Comparison of ENCODE assay signal across 13 cellular contexts in genomic region chr17:16282522-16282921, GRCh38.
DNase-seq lines count a peak whose midpoint lies in the region; ATAC-seq, FAIRE-seq and TF ChIP-seq lines count a peak whose summit lies in the region.
"Had no signal": no experiment of that assay in that cellular context is flagged by ENCODE, and none has a peak within 500 bp of the region (broad histone marks: within the 10 kb centered on the region; RNA-seq: fewer than 3 reads in every experiment).

No MANE protein-coding gene starts in this region.

- H3K9me3 ChIP-seq in HEK293 (ENCODE audit: control insufficient read depth, insufficient read depth, low read depth, low read length), result no peaks in the 10 kb centered on the region
- H3K9me3 ChIP-seq: gastroesophageal sphincter, stomach had no signal

- no peak overlapping the region for H3K4me3 ChIP-seq in HEK293 (ENCODE audit: low read depth, low read length)
- H3K4me3 ChIP-seq in fibroblast of pulmonary artery (replicated peaks; ENCODE audit: low read depth, low read length), result no peak overlapping the region
- H3K4me3 ChIP-seq: gastroesophageal sphincter, stomach had no signal

- H3K4me1 ChIP-seq in HEK293 (ENCODE audit: control insufficient read depth, insufficient read depth, low read length), result peaks cover 14% of the 10 kb centered on the region

- DNase-seq in SW480 (ENCODE audit: low spot score) (peak; percentile 62), fibroblast of pulmonary artery (ENCODE audit: low read depth) (peak; percentile 84), urothelium cell line (ENCODE audit: low spot score) (peak; percentile 35), HuH-7.5 (ENCODE audit: low spot score) (no peak)
- DNase-seq in activated effector memory CD4-positive, alpha-beta T cell treated with anti-CD3 and anti-CD28 coated beads, Interleukin-2, amount 50 U/mL, for 16 hours, result no peak
- DNase-seq: activated T-cell treated with anti-CD3 and anti-CD28 coated beads, Interleukin-2, amount 50 U/mL, for 24 hours; DMS53; nucleus accumbens; stomach had no signal

- ATAC-seq in GM18870 (IDR thresholded peaks at IDR 0.05; ENCODE audit: unreplicated experiment), result no peak
- ATAC-seq: gastroesophageal sphincter, left lobe of liver had no signal

- CTCF ChIA-PET in HEK293 (lab: Yijun Ruan, JAX), result interaction anchor here (2.3 kb wide), 1 partner anchor 23 kb away, joined by 11 read pairs; no protein-coding TSS in a partner anchor

- TF ChIP-seq CTCF in HEK293 (tag by site-specific recombination; IDR thresholded peaks at IDR 0.05) (no peak), fibroblast of pulmonary artery (IDR thresholded peaks at IDR 0.05; ENCODE audit: low read length, missing control alignments) (no peak)

- FAIRE-seq in urothelium cell line (lab: Jason Lieb, UNC), result no peak

- H3K27ac ChIP-seq in HEK293 (ENCODE audit: extremely low read depth, low read depth, low read length), result no peak overlapping the region
- H3K27ac ChIP-seq: gastroesophageal sphincter, stomach had no signal

- POLR2A ChIA-PET in HEK293 (lab: Yijun Ruan, JAX), result no interaction called here

- peaks cover 4 to 7% of the 10 kb centered on the region in 2 experiments; a peak in 2 of 3 replicates for H3K36me3 ChIP-seq in HEK293 (ENCODE audit: control insufficient read depth in 2 of 2, insufficient read depth in 1 of 2, low read length in 2 of 2)

TF ChIP-seq in HEK293, 187 proteins besides CTCF, POLR2A, EP300 and RAD21:
- TF ChIP-seq ZNF239 (tag by site-specific recombination; IDR thresholded peaks at IDR 0.05), result peak; percentile 81; the same call in 1 of the 2 replicates
- no peak for TF ChIP-seq ZNF335 (tag by site-specific recombination; conservative IDR thresholded peaks at IDR 0.05)
- TF ChIP-seq BCL6B (tag by site-specific recombination; IDR thresholded peaks at IDR 0.05), result peak; percentile 74; the same call in 1 of the 2 replicates
- TF ChIP-seq ZNF660 (tag by site-specific recombination; IDR thresholded peaks at IDR 0.05), result no peak
- TF ChIP-seq BCL11A (tag by site-specific recombination; IDR thresholded peaks at IDR 0.05; ENCODE audit: low read depth), result no peak
- TF ChIP-seq, protein P1, sequence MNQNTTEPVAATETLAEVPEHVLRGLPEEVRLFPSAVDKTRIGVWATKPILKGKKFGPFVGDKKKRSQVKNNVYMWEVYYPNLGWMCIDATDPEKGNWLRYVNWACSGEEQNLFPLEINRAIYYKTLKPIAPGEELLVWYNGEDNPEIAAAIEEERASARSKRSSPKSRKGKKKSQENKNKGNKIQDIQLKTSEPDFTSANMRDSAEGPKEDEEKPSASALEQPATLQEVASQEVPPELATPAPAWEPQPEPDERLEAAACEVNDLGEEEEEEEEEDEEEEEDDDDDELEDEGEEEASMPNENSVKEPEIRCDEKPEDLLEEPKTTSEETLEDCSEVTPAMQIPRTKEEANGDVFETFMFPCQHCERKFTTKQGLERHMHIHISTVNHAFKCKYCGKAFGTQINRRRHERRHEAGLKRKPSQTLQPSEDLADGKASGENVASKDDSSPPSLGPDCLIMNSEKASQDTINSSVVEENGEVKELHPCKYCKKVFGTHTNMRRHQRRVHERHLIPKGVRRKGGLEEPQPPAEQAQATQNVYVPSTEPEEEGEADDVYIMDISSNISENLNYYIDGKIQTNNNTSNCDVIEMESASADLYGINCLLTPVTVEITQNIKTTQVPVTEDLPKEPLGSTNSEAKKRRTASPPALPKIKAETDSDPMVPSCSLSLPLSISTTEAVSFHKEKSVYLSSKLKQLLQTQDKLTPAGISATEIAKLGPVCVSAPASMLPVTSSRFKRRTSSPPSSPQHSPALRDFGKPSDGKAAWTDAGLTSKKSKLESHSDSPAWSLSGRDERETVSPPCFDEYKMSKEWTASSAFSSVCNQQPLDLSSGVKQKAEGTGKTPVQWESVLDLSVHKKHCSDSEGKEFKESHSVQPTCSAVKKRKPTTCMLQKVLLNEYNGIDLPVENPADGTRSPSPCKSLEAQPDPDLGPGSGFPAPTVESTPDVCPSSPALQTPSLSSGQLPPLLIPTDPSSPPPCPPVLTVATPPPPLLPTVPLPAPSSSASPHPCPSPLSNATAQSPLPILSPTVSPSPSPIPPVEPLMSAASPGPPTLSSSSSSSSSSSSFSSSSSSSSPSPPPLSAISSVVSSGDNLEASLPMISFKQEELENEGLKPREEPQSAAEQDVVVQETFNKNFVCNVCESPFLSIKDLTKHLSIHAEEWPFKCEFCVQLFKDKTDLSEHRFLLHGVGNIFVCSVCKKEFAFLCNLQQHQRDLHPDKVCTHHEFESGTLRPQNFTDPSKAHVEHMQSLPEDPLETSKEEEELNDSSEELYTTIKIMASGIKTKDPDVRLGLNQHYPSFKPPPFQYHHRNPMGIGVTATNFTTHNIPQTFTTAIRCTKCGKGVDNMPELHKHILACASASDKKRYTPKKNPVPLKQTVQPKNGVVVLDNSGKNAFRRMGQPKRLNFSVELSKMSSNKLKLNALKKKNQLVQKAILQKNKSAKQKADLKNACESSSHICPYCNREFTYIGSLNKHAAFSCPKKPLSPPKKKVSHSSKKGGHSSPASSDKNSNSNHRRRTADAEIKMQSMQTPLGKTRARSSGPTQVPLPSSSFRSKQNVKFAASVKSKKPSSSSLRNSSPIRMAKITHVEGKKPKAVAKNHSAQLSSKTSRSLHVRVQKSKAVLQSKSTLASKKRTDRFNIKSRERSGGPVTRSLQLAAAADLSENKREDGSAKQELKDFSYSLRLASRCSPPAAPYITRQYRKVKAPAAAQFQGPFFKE (tag by site-specific recombination; IDR thresholded peaks at IDR 0.05; ENCODE audit: borderline replicate concordance), result no peak
TF ChIP-seq in HEK293: peak in this region for 2.

Comparison
In these comparisons a context has a peak if more than half of its experiments do, and no peak if none do; other contexts are left out.
1. DNase-seq: peak in SW480 (single experiment), fibroblast of pulmonary artery (single experiment) and urothelium cell line (single experiment); none in HuH-7.5 (single experiment) and activated effector memory CD4-positive, alpha-beta T cell treated with anti-CD3 and anti-CD28 coated beads, Interleukin-2, amount 50 U/mL, for 16 hours (single experiment).